In the genomic region with DNA sequence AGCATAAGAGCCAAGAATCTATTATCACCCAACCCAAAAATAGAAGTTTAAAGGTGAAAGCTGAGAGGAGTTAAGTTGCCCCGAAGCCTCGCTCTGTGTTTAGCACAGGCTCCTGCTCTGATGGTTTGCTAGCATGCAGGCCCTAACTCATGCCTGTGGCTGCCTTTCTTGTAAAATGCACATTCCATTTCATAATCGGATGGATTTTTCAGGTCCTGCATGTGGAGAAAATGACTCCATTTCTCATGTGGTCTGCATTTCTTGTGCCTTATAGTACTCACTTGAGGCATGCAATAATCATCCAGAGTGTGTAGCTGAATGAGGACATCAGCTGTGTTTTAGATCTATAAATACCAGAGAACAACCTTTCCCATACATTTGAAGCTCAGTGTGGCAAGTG, we compare ENCODE assay signal across 14 cellular contexts.
DNase-seq lines count a peak whose midpoint lies in the region; ATAC-seq and TF ChIP-seq lines count a peak whose summit lies in the region.
"Had no signal": no experiment of that assay in that cellular context is flagged by ENCODE, and none has a peak within 500 bp of the region (broad histone marks: within the 10 kb centered on the region; RNA-seq: fewer than 3 reads in every experiment).

No MANE protein-coding gene starts in this region.

- no peak overlapping the region for H3K4me3 ChIP-seq in left ventricle myocardium inferior
- no peak overlapping the region for H3K4me3 ChIP-seq in retinal pigment epithelial cell (ENCODE audit: low read length)
- H3K4me3 ChIP-seq: PC-9 had no signal

- H3K27me3 ChIP-seq in left ventricle myocardium inferior (ENCODE audit: low read depth): no peaks in the 10 kb centered on the region

- TF ChIP-seq CTCF in left ventricle myocardium inferior (IDR thresholded peaks at IDR 0.05; ENCODE audit: borderline replicate concordance) (no peak), retinal pigment epithelial cell (conservative IDR thresholded peaks at IDR 0.05; ENCODE audit: low read depth, low read length) (no peak)

- DNase-seq in amniotic epithelial cell (ENCODE audit: low read depth) (peak; percentile 83), dedifferentiated amniotic fluid mesenchymal stem cell (ENCODE audit: extremely low spot score) (peak; percentile 46), left ventricle myocardium inferior (no peak), retinal pigment epithelial cell (ENCODE audit: low read depth) (peak; percentile 45), SK-N-DZ (ENCODE audit: low spot score) (no peak)
- DNase-seq: DMS 273 treated with DMSO at 0.1 percent for 48 hours, GF-D8, KBM-7, NCI-H1436 treated with DMSO at 0.1 percent for 48 hours, NCI-H2029 treated with DMSO at 0.1 percent for 48 hours, PC-9 had no signal

- peak overlapping the region; percentile 28 for H3K27ac ChIP-seq in left ventricle myocardium inferior (replicated peaks)
- H3K27ac ChIP-seq: C4-2B, PC-9 had no signal

- intact Hi-C loops in left ventricle myocardium inferior (cut with micrococcal nuclease): no loop called here

- H3K9me3 ChIP-seq in left ventricle myocardium inferior (replicated peaks): peaks cover 10% of the 10 kb centered on the region

- peaks cover 10% of the 10 kb centered on the region for H3K4me1 ChIP-seq in left ventricle myocardium inferior

- ATAC-seq in HG02588 (IDR thresholded peaks at IDR 0.05; ENCODE audit: unreplicated experiment): no peak
- no peak for ATAC-seq in HG02763 (IDR thresholded peaks at IDR 0.05; ENCODE audit: unreplicated experiment)

- H3K36me3 ChIP-seq in left ventricle myocardium inferior: no peaks in the 10 kb centered on the region

Comparison
In these comparisons a context has a peak if more than half of its experiments do, and no peak if none do; other contexts are left out.
1. DNase-seq: peak in amniotic epithelial cell (single experiment), dedifferentiated amniotic fluid mesenchymal stem cell (single experiment) and retinal pigment epithelial cell (single experiment); none in left ventricle myocardium inferior (single experiment) and SK-N-DZ (single experiment).